17 cellular contexts compared by ENCODE assay signal in the genomic region with DNA sequence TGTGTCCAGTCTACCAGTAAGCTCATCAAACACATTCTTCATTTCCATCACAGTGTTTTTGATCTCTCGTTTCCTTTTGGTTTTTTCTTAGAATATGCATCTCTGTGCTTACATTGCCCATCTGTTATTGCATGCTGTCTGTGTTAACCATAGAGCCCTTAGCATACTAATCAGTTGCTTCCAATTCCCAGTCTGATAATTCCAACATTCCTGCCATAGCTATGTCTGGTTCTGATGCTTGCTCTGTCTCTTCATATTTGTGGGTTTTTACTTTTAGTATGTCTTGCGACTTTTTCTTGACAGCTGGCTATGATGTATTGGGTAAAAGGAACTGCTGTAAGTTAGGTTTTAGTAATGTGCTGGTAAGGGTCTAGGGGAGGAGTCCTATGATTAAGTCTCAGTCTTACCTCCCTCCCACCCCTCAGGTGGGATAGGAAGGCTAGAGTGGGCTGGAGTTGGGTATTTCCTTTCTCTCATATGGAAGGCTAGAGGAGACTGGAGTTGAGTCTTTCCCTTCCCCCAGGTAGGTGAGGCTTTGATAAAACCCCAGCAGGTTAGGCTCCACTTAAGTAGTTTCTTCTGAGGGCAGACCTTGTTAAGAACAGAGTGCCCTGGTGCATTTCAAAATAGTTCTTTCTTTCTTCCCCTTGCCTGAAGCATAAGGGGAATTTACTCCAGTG.
DNase-seq lines count a peak whose midpoint lies in the region; TF ChIP-seq lines count a peak whose summit lies in the region.
"Had no signal": no experiment of that assay in that cellular context is flagged by ENCODE, and none has a peak within 500 bp of the region (broad histone marks: within the 10 kb centered on the region; RNA-seq: fewer than 3 reads in every experiment).

No MANE protein-coding gene starts in this region.

- H3K4me3 Mint-ChIP-seq in HFFc6 = no peak overlapping the region
- H3K4me3 Mint-ChIP-seq: activated CD4-positive, alpha-beta memory T cell treated with anti-CD3 and anti-CD28 coated beads for 36 hours; activated naive CD8-positive, alpha-beta T cell treated with anti-CD3 and anti-CD28 coated beads, Interleukin-2, amount 10 ng/mL, durations not matched to agents 7 days and 5 days had no signal

- DNase-seq in BJ (ENCODE audit: low read depth) (peak; percentile 45), HFFc6 (peak; percentile 43), dedifferentiated amniotic fluid mesenchymal stem cell (ENCODE audit: extremely low spot score) (peak; percentile 19), myocyte (ENCODE audit: low read depth) (peak; percentile 9), SKM-1 (lab: John Stamatoyannopoulos, UW; ENCODE audit: unreplicated experiment) (no peak), OCI-M2 (lab: John Stamatoyannopoulos, UW; ENCODE audit: unreplicated experiment) (no peak), GM10266 (ENCODE audit: extremely low spot score) (no peak)
- no peak for DNase-seq in effector CD8-positive, alpha-beta T cell (lab: John Stamatoyannopoulos, UW)
- DNase-seq: activated CD4-positive, alpha-beta memory T cell treated with anti-CD3 and anti-CD28 coated beads for 36 hours; activated naive CD8-positive, alpha-beta T cell treated with anti-CD3 and anti-CD28 coated beads, Interleukin-2, amount 10 ng/mL, durations not matched to agents 7 days and 5 days; BE2C; head of caudate nucleus; KBM-7; kidney glomerular epithelial cell; NCI-H1436; sigmoid colon had no signal

- no peaks in the 10 kb centered on the region for H3K27me3 ChIP-seq in BJ (ENCODE audit: control insufficient read depth, insufficient read depth, low read length)
- H3K27me3 ChIP-seq: BE2C, sigmoid colon, suprapubic skin had no signal

- H3K36me3 Mint-ChIP-seq in HFFc6 (ENCODE audit: low read depth) = peaks cover 15% of the 10 kb centered on the region

- peak overlapping the region; percentile 2; the same call in 1 of the 2 replicates for H3K27ac Mint-ChIP-seq in HFFc6
- H3K27ac Mint-ChIP-seq: activated CD4-positive, alpha-beta memory T cell treated with anti-CD3 and anti-CD28 coated beads for 36 hours; activated naive CD8-positive, alpha-beta T cell treated with anti-CD3 and anti-CD28 coated beads, Interleukin-2, amount 10 ng/mL, durations not matched to agents 7 days and 5 days had no signal

- TF ChIP-seq CTCF in BJ (IDR thresholded peaks at IDR 0.05; ENCODE audit: insufficient read depth, low read depth, low read length) (no peak), HFFc6 (IDR thresholded peaks at IDR 0.05) (no peak), GM10266 (IDR thresholded peaks at IDR 0.05; ENCODE audit: control insufficient read depth, insufficient read depth, low read depth, missing control alignments) (no peak)

- H3K36me3 ChIP-seq in BJ (ENCODE audit: control insufficient read depth, insufficient read depth, low read length) = no peaks in the 10 kb centered on the region; the same call in 1 of the 2 replicates
- H3K36me3 ChIP-seq: BE2C had no signal

- H3K9me3 Mint-ChIP-seq in HFFc6 = no peaks in the 10 kb centered on the region

- peaks cover 25% of the 10 kb centered on the region for H3K4me1 Mint-ChIP-seq in HFFc6 (ENCODE audit: low read depth)

- peaks cover 1% of the 10 kb centered on the region for H3K27me3 Mint-ChIP-seq in HFFc6 (ENCODE audit: insufficient read depth)
- H3K27me3 Mint-ChIP-seq: activated CD4-positive, alpha-beta memory T cell treated with anti-CD3 and anti-CD28 coated beads for 36 hours; activated naive CD8-positive, alpha-beta T cell treated with anti-CD3 and anti-CD28 coated beads, Interleukin-2, amount 10 ng/mL, durations not matched to agents 7 days and 5 days had no signal

- POLR2A ChIA-PET in BJ (lab: Charles Lee) = no interaction called here

- CTCF ChIA-PET in BJ (lab: Yijun Ruan, JAX) = interaction anchor here (1.2 kb wide), 1 partner anchor 174 kb away, joined by 4 read pairs; no protein-coding TSS in a partner anchor

- H3K4me3 ChIP-seq in BJ (ENCODE audit: low read depth, low read length) = no peak overlapping the region
- H3K4me3 ChIP-seq: sigmoid colon, suprapubic skin had no signal

Comparison
In these comparisons a context has a peak if more than half of its experiments do, and no peak if none do; other contexts are left out.
1. DNase-seq: peak in BJ (single experiment), HFFc6 (single experiment), dedifferentiated amniotic fluid mesenchymal stem cell (single experiment) and myocyte (single experiment); none in SKM-1 (single experiment), OCI-M2 (single experiment), effector CD8-positive, alpha-beta T cell (single experiment) and GM10266 (single experiment).